In genomic region chr9:98011122-98011521, GRCh38 we compare ENCODE assay signal across 20 cellular contexts. TPM values are rescaled to one million over a fixed set of nuclear protein-coding genes. Genes with fewer than 3 reads are reported as not detected.
DNase-seq lines count a peak whose midpoint lies in the region; ATAC-seq and TF ChIP-seq lines count a peak whose summit lies in the region.
"Had no signal": no experiment of that assay in that cellular context is flagged by ENCODE, and none has a peak within 500 bp of the region (broad histone marks: within the 10 kb centered on the region; RNA-seq: fewer than 3 reads in every experiment).

No MANE protein-coding gene starts in this region.

- no peak overlapping the region for H3K4me2 ChIP-seq in neural cell (ENCODE audit: low read length)

- H3K9ac ChIP-seq in neural cell (ENCODE audit: low read length), result no peak overlapping the region
- H3K9ac ChIP-seq: BLaER1 had no signal

- H3K79me2 ChIP-seq in neural cell (replicated peaks; ENCODE audit: insufficient read depth, low read length), result no peaks in the 10 kb centered on the region

- no peaks in the 10 kb centered on the region for H3K9me2 ChIP-seq in neural cell (ENCODE audit: insufficient read depth, low read length)

- H3K36me3 Mint-ChIP-seq in activated CD4-positive, alpha-beta memory T cell treated with anti-CD3 and anti-CD28 coated beads for 36 hours, result peaks cover 80% of the 10 kb centered on the region
- peaks cover 86% of the 10 kb centered on the region for H3K36me3 Mint-ChIP-seq in activated CD4-positive, alpha-beta memory T cell treated with anti-CD3 and anti-CD28 coated beads, Interleukin-2, amount 10 ng/mL, durations not matched to agents 7 days and 5 days (ENCODE audit: low read depth)
- peaks cover 89% of the 10 kb centered on the region for H3K36me3 Mint-ChIP-seq in CD8-positive, alpha-beta T cell
- peaks cover 54% of the 10 kb centered on the region for H3K36me3 Mint-ChIP-seq in activated naive CD8-positive, alpha-beta T cell treated with anti-CD3 and anti-CD28 coated beads for 36 hours

- peaks cover 22% of the 10 kb centered on the region for H3K4me1 Mint-ChIP-seq in activated CD4-positive, alpha-beta memory T cell treated with anti-CD3 and anti-CD28 coated beads for 36 hours (ENCODE audit: low read depth)
- peaks cover 28% of the 10 kb centered on the region for H3K4me1 Mint-ChIP-seq in activated CD4-positive, alpha-beta memory T cell treated with anti-CD3 and anti-CD28 coated beads, Interleukin-2, amount 10 ng/mL, durations not matched to agents 7 days and 5 days
- H3K4me1 Mint-ChIP-seq in CD8-positive, alpha-beta T cell (ENCODE audit: low read depth), result peaks cover 33% of the 10 kb centered on the region
- peaks cover 26% of the 10 kb centered on the region for H3K4me1 Mint-ChIP-seq in activated naive CD8-positive, alpha-beta T cell treated with anti-CD3 and anti-CD28 coated beads for 36 hours

- H3K9me3 Mint-ChIP-seq in activated CD4-positive, alpha-beta memory T cell treated with anti-CD3 and anti-CD28 coated beads for 36 hours, result no peaks in the 10 kb centered on the region
- H3K9me3 Mint-ChIP-seq in activated CD4-positive, alpha-beta memory T cell treated with anti-CD3 and anti-CD28 coated beads, Interleukin-2, amount 10 ng/mL, durations not matched to agents 7 days and 5 days, result no peaks in the 10 kb centered on the region
- no peaks in the 10 kb centered on the region for H3K9me3 Mint-ChIP-seq in CD8-positive, alpha-beta T cell
- H3K9me3 Mint-ChIP-seq in activated naive CD8-positive, alpha-beta T cell treated with anti-CD3 and anti-CD28 coated beads for 36 hours, result no peaks in the 10 kb centered on the region

- H3K27me3 ChIP-seq in CD8-positive, alpha-beta T cell (ENCODE audit: insufficient read depth, low read length), result no peaks in the 10 kb centered on the region
- H3K27me3 ChIP-seq in neural cell (ENCODE audit: insufficient read depth, low read depth, low read length), result no peaks in the 10 kb centered on the region
- no peaks in the 10 kb centered on the region for H3K27me3 ChIP-seq in vagina
- H3K27me3 ChIP-seq: adrenal gland, BLaER1, foreskin keratinocyte, suprapubic skin had no signal

- no peak overlapping the region for H3K27ac ChIP-seq in CD8-positive, alpha-beta T cell (ENCODE audit: low read depth, low read length)
- H3K27ac ChIP-seq in neural cell (ENCODE audit: low read length) (no peak overlapping the region), vagina (no peak overlapping the region)
- H3K27ac ChIP-seq: adrenal gland, BLaER1, foreskin keratinocyte, suprapubic skin, WERI-Rb-1 had no signal

- POLR2A ChIA-PET in activated CD4-positive, alpha-beta memory T cell treated with anti-CD3 and anti-CD28 coated beads for 36 hours (lab: Charles Lee), result interaction anchor here (0.9 kb wide), 1 partner anchor 89 kb away, joined by 4 read pairs; the partner anchor contains the start of gene TRMO
- POLR2A ChIA-PET in activated CD4-positive, alpha-beta memory T cell treated with anti-CD3 and anti-CD28 coated beads, Interleukin-2, amount 10 ng/mL, durations not matched to agents 7 days and 5 days (lab: Charles Lee), result no interaction called here
- POLR2A ChIA-PET in CD8-positive, alpha-beta T cell (lab: Charles Lee), result no interaction called here

- no peak for DNase-seq in activated CD4-positive, alpha-beta memory T cell treated with anti-CD3 and anti-CD28 coated beads for 36 hours
- no peak for DNase-seq in activated CD4-positive, alpha-beta memory T cell treated with anti-CD3 and anti-CD28 coated beads, Interleukin-2, amount 10 ng/mL, durations not matched to agents 7 days and 5 days
- no peak for DNase-seq in CD8-positive, alpha-beta T cell
- DNase-seq in activated naive CD8-positive, alpha-beta T cell treated with anti-CD3 and anti-CD28 coated beads for 36 hours, result no peak
- no peak for DNase-seq in vagina (ENCODE audit: extremely low spot score in 2 of 2)
- no peak for DNase-seq in GM13976 (ENCODE audit: low spot score)
- no peak for DNase-seq in HUDEP-2 (lab: John Stamatoyannopoulos, UW; ENCODE audit: unreplicated experiment in 76 of 76)
- DNase-seq: activated CD8-positive, alpha-beta memory T cell treated with anti-CD3 and anti-CD28 coated beads for 24 hours; adrenal gland; DMS79 treated with DMSO at 0.1 percent for 48 hours; effector CD4-positive, alpha-beta T cell; NCI-H1092 treated with DMSO at 0.1 percent for 48 hours; NCI-H1930; retina; RPMI8226; WERI-Rb-1 had no signal

- in situ Hi-C loops in GM13976 (cut with MboI; ENCODE audit: low sequenced_read_pairs, unreplicated experiment), result no loop called here

- no peaks in the 10 kb centered on the region for H3F3A ChIP-seq in neural cell (ENCODE audit: insufficient read depth, low read length, poor library complexity, severe bottlenecking)

- no peak for TF ChIP-seq EP300 in neural cell (conservative IDR thresholded peaks at IDR 0.05; ENCODE audit: poor library complexity, severe bottlenecking)

- ATAC-seq in CD8-positive, alpha-beta T cell, result no peak

- peak overlapping the region; percentile 8 for H3K27ac Mint-ChIP-seq in activated CD4-positive, alpha-beta memory T cell treated with anti-CD3 and anti-CD28 coated beads for 36 hours
- no peak overlapping the region for H3K27ac Mint-ChIP-seq in activated CD4-positive, alpha-beta memory T cell treated with anti-CD3 and anti-CD28 coated beads, Interleukin-2, amount 10 ng/mL, durations not matched to agents 7 days and 5 days
- peak overlapping the region; percentile 58 for H3K27ac Mint-ChIP-seq in CD8-positive, alpha-beta T cell
- peak overlapping the region; percentile 2 for H3K27ac Mint-ChIP-seq in activated naive CD8-positive, alpha-beta T cell treated with anti-CD3 and anti-CD28 coated beads for 36 hours

- no peak overlapping the region for H3K4me3 ChIP-seq in CD8-positive, alpha-beta T cell (ENCODE audit: low read depth, low read length)
- H3K4me3 ChIP-seq in neural cell (ENCODE audit: low read length), result peak overlapping the region; percentile 41
- H3K4me3 ChIP-seq in vagina, result no peak overlapping the region
- H3K4me3 ChIP-seq: adrenal gland, BLaER1, suprapubic skin had no signal

- CTCF ChIA-PET in activated CD4-positive, alpha-beta memory T cell treated with anti-CD3 and anti-CD28 coated beads for 36 hours (lab: Charles Lee), result interaction anchor here (2.1 kb wide), 1 partner anchor 24 kb away, joined by 10 read pairs; no protein-coding TSS in a partner anchor
- CTCF ChIA-PET in activated CD4-positive, alpha-beta memory T cell treated with anti-CD3 and anti-CD28 coated beads, Interleukin-2, amount 10 ng/mL, durations not matched to agents 7 days and 5 days (lab: Charles Lee), result interaction anchor here (0.8 to 1.1 kb wide), 2 partner anchors 56 to 88 kb away, joined by 4 to 8 read pairs; partner anchors contain the start of gene TRMO
- CTCF ChIA-PET in CD8-positive, alpha-beta T cell (lab: Charles Lee), result interaction anchor here (2.4 kb wide), 1 partner anchor 23 kb away, joined by 11 read pairs; no protein-coding TSS in a partner anchor

- no peak for TF ChIP-seq POLR2A in vagina (IDR thresholded peaks at IDR 0.05)

- H3K4me3 Mint-ChIP-seq in activated CD4-positive, alpha-beta memory T cell treated with anti-CD3 and anti-CD28 coated beads for 36 hours, result no peak overlapping the region
- no peak overlapping the region for H3K4me3 Mint-ChIP-seq in activated CD4-positive, alpha-beta memory T cell treated with anti-CD3 and anti-CD28 coated beads, Interleukin-2, amount 10 ng/mL, durations not matched to agents 7 days and 5 days
- no peak overlapping the region for H3K4me3 Mint-ChIP-seq in CD8-positive, alpha-beta T cell
- no peak overlapping the region for H3K4me3 Mint-ChIP-seq in activated naive CD8-positive, alpha-beta T cell treated with anti-CD3 and anti-CD28 coated beads for 36 hours

- no peak for TF ChIP-seq CTCF in CD8-positive, alpha-beta T cell (IDR thresholded peaks at IDR 0.05)
- TF ChIP-seq CTCF in neural cell (IDR thresholded peaks at IDR 0.05; ENCODE audit: poor library complexity, severe bottlenecking) (no peak), vagina (IDR thresholded peaks at IDR 0.05) (no peak), GM13976 (IDR thresholded peaks at IDR 0.05; ENCODE audit: borderline replicate concordance, control extremely low read depth, extremely low read depth, insufficient read depth, missing control alignments) (no peak)

- no peaks in the 10 kb centered on the region for H3K4me1 ChIP-seq in CD8-positive, alpha-beta T cell (ENCODE audit: insufficient read depth, low read length)
- H3K4me1 ChIP-seq in vagina, result peaks cover 8% of the 10 kb centered on the region
- H3K4me1 ChIP-seq: foreskin keratinocyte, suprapubic skin had no signal

- H3K36me3 ChIP-seq in CD8-positive, alpha-beta T cell (ENCODE audit: insufficient read depth, low read length), result peaks cover 57% of the 10 kb centered on the region
- H3K36me3 ChIP-seq in neural cell (ENCODE audit: insufficient read depth, low read length) (peaks cover 5% of the 10 kb centered on the region), vagina (peaks cover 4 to 79% of the 10 kb centered on the region in 2 donors)

- TF ChIP-seq RAD21 in neural cell (conservative IDR thresholded peaks at IDR 0.05), result no peak

- H3K9me3 ChIP-seq in CD8-positive, alpha-beta T cell (ENCODE audit: low read length), result no peaks in the 10 kb centered on the region
- H3K9me3 ChIP-seq in neural cell (ENCODE audit: low read length) (no peaks in the 10 kb centered on the region), vagina (no peaks in the 10 kb centered on the region)
- H3K9me3 ChIP-seq: adrenal gland, BLaER1, suprapubic skin had no signal

- H4K20me1 ChIP-seq in neural cell (ENCODE audit: insufficient read depth), result no peaks in the 10 kb centered on the region

- no peak overlapping the region for H2AFZ ChIP-seq in neural cell (ENCODE audit: low read depth, low read length)

- H3K27me3 Mint-ChIP-seq in activated CD4-positive, alpha-beta memory T cell treated with anti-CD3 and anti-CD28 coated beads for 36 hours, result no peaks in the 10 kb centered on the region
- no peaks in the 10 kb centered on the region for H3K27me3 Mint-ChIP-seq in activated CD4-positive, alpha-beta memory T cell treated with anti-CD3 and anti-CD28 coated beads, Interleukin-2, amount 10 ng/mL, durations not matched to agents 7 days and 5 days
- H3K27me3 Mint-ChIP-seq in CD8-positive, alpha-beta T cell (ENCODE audit: low read depth), result no peaks in the 10 kb centered on the region
- no peaks in the 10 kb centered on the region for H3K27me3 Mint-ChIP-seq in activated naive CD8-positive, alpha-beta T cell treated with anti-CD3 and anti-CD28 coated beads for 36 hours

- intact Hi-C loops in activated CD4-positive, alpha-beta memory T cell treated with anti-CD3 and anti-CD28 coated beads for 36 hours (cut with micrococcal nuclease), result no loop called here
- intact Hi-C loops in CD8-positive, alpha-beta T cell (cut with DNase I, micrococcal nuclease), result no loop called here
- intact Hi-C loops in vagina (cut with DNase I), result no loop called here

RNA-seq across cellular contexts. Expression of gene ANP32B, which starts 28.0 kb away (rescaled TPM):
- total RNA-seq in activated CD4-positive, alpha-beta memory T cell treated with anti-CD3 and anti-CD28 coated beads for 36 hours, result 100 to 1,000 TPM; 352 to 358 TPM
- 100 to 1,000 TPM; 317 to 335 TPM for total RNA-seq in activated CD4-positive, alpha-beta memory T cell treated with anti-CD3 and anti-CD28 coated beads, Interleukin-2, amount 10 ng/mL, durations not matched to agents 7 days and 5 days
- total RNA-seq in CD8-positive, alpha-beta T cell, result 100 to 1,000 TPM; 168 to 177 TPM
- total RNA-seq in activated naive CD8-positive, alpha-beta T cell treated with anti-CD3 and anti-CD28 coated beads for 36 hours, result 100 to 1,000 TPM; 397 to 405 TPM
- 3.7 and 4.1 TPM in 2 replicates for polyA plus RNA-seq in neural cell
- 2.2 and 4.5 TPM in 2 replicates for polyA minus RNA-seq in neural cell
- 75.1 TPM for total RNA-seq in vagina

RNA-seq across cellular contexts. Expression of gene NANS, which starts 45.4 kb away (rescaled TPM):
- total RNA-seq in activated CD4-positive, alpha-beta memory T cell treated with anti-CD3 and anti-CD28 coated beads for 36 hours, result 10 to 100 TPM; 48.4 to 51.9 TPM
- total RNA-seq in activated CD4-positive, alpha-beta memory T cell treated with anti-CD3 and anti-CD28 coated beads, Interleukin-2, amount 10 ng/mL, durations not matched to agents 7 days and 5 days, result 10 to 100 TPM; 46.1 to 47.3 TPM
- total RNA-seq in CD8-positive, alpha-beta T cell, result 10 to 100 TPM; 84.6 to 92.5 TPM
- total RNA-seq in activated naive CD8-positive, alpha-beta T cell treated with anti-CD3 and anti-CD28 coated beads for 36 hours, result 10 to 100 TPM; 46.1 to 47.4 TPM
- 13.6 and 16.9 TPM in 2 replicates for polyA plus RNA-seq in neural cell
- polyA minus RNA-seq in neural cell, result 11.5 and 14.1 TPM in 2 replicates
- 41.7 TPM for total RNA-seq in vagina
